1 cellular context compared by ENCODE assay signal in genomic region chr17:59424331-59424730, GRCh38.
TF ChIP-seq lines count a peak whose summit lies in the region.

No MANE protein-coding gene starts in this region.

TF ChIP-seq in HepG2, 621 proteins besides CTCF, POLR2A, EP300 and RAD21:
- TF ChIP-seq PRDM4 (CRISPR knock-in tag; IDR thresholded peaks at IDR 0.05; ENCODE audit: borderline replicate concordance): no peak
- TF ChIP-seq AHDC1 (CRISPR knock-in tag; IDR thresholded peaks at IDR 0.05; ENCODE audit: borderline replicate concordance): no peak
- no peak for TF ChIP-seq SUZ12 (IDR thresholded peaks at IDR 0.05; ENCODE audit: low read depth, low read length)
- TF ChIP-seq SMC3 (IDR thresholded peaks at IDR 0.05; ENCODE audit: low read length): no peak
- no peak for TF ChIP-seq ATM (IDR thresholded peaks at IDR 0.05; ENCODE audit: borderline replicate concordance)
- TF ChIP-seq ZMYM2 (CRISPR knock-in tag; IDR thresholded peaks at IDR 0.05): no peak
TF ChIP-seq in HepG2: peak in this region for 0.
